Comparison of ENCODE assay signal across 1 cellular context in genomic region chr1:32554288-32554687, GRCh38.
TF ChIP-seq lines count a peak whose summit lies in the region.

No MANE protein-coding gene starts in this region.

TF ChIP-seq in HEK293, 187 proteins besides CTCF, POLR2A, EP300 and RAD21 (continued from another document and continues in another):
- TF ChIP-seq, protein P1, sequence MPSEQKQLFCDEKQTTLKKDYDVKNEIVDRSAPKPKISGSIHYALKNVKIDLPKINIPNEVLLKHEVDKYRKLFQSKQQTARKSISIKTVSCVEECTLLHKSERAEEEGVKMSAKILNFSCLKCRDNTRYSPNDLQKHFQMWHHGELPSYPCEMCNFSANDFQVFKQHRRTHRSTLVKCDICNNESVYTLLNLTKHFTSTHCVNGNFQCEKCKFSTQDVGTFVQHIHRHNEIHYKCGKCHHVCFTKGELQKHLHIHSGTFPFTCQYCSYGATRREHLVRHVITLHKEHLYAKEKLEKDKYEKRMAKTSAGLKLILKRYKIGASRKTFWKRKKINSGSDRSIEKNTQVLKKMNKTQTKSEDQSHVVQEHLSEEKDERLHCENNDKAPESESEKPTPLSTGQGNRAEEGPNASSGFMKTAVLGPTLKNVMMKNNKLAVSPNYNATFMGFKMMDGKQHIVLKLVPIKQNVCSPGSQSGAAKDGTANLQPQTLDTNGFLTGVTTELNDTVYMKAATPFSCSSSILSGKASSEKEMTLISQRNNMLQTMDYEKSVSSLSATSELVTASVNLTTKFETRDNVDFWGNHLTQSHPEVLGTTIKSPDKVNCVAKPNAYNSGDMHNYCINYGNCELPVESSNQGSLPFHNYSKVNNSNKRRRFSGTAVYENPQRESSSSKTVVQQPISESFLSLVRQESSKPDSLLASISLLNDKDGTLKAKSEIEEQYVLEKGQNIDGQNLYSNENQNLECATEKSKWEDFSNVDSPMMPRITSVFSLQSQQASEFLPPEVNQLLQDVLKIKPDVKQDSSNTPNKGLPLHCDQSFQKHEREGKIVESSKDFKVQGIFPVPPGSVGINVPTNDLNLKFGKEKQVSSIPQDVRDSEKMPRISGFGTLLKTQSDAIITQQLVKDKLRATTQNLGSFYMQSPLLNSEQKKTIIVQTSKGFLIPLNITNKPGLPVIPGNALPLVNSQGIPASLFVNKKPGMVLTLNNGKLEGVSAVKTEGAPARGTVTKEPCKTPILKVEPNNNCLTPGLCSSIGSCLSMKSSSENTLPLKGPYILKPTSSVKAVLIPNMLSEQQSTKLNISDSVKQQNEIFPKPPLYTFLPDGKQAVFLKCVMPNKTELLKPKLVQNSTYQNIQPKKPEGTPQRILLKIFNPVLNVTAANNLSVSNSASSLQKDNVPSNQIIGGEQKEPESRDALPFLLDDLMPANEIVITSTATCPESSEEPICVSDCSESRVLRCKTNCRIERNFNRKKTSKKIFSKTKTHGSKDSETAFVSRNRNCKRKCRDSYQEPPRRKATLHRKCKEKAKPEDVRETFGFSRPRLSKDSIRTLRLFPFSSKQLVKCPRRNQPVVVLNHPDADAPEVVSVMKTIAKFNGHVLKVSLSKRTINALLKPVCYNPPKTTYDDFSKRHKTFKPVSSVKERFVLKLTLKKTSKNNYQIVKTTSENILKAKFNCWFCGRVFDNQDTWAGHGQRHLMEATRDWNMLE (tag by site-specific recombination; conservative IDR thresholded peaks at IDR 0.05; ENCODE audit: low read depth): peak; percentile 96
- no peak for TF ChIP-seq HOXA7 (CRISPR knock-in tag; IDR thresholded peaks at IDR 0.05; ENCODE audit: borderline replicate concordance)
- TF ChIP-seq ZBTB44 (tag by site-specific recombination; IDR thresholded peaks at IDR 0.05): no peak
- 0 out of 2 replicates have a peak, but pooled peaks have one; percentile 61 for TF ChIP-seq ZNF791 (tag by site-specific recombination; IDR thresholded peaks at IDR 0.05)
- TF ChIP-seq ZNF394 (tag by site-specific recombination; IDR thresholded peaks at IDR 0.05; ENCODE audit: borderline replicate concordance): peak; percentile 97
- TF ChIP-seq, protein P2, sequence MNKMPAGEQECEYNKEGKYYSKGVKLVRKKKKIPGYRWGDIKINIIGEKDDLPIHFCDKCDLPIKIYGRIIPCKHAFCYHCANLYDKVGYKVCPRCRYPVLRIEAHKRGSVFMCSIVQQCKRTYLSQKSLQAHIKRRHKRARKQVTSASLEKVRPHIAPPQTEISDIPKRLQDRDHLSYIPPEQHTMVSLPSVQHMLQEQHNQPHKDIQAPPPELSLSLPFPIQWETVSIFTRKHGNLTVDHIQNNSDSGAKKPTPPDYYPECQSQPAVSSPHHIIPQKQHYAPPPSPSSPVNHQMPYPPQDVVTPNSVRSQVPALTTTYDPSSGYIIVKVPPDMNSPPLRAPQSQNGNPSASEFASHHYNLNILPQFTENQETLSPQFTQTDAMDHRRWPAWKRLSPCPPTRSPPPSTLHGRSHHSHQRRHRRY (tag by site-specific recombination; IDR thresholded peaks at IDR 0.05): no peak
- no peak for TF ChIP-seq ZFHX2 (tag by site-specific recombination; conservative IDR thresholded peaks at IDR 0.05)
- TF ChIP-seq ZFP69B (tag by site-specific recombination; IDR thresholded peaks at IDR 0.05): no peak
- no peak for TF ChIP-seq ZNF37A (tag by site-specific recombination; IDR thresholded peaks at IDR 0.05)
- no peak for TF ChIP-seq ZNF701 (tag by site-specific recombination; IDR thresholded peaks at IDR 0.05)
- TF ChIP-seq EGR2 (tag by site-specific recombination; IDR thresholded peaks at IDR 0.05; ENCODE audit: low read depth): no peak
- TF ChIP-seq, protein P3, sequence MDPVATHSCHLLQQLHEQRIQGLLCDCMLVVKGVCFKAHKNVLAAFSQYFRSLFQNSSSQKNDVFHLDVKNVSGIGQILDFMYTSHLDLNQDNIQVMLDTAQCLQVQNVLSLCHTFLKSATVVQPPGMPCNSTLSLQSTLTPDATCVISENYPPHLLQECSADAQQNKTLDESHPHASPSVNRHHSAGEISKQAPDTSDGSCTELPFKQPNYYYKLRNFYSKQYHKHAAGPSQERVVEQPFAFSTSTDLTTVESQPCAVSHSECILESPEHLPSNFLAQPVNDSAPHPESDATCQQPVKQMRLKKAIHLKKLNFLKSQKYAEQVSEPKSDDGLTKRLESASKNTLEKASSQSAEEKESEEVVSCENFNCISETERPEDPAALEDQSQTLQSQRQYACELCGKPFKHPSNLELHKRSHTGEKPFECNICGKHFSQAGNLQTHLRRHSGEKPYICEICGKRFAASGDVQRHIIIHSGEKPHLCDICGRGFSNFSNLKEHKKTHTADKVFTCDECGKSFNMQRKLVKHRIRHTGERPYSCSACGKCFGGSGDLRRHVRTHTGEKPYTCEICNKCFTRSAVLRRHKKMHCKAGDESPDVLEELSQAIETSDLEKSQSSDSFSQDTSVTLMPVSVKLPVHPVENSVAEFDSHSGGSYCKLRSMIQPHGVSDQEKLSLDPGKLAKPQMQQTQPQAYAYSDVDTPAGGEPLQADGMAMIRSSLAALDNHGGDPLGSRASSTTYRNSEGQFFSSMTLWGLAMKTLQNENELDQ (tag by site-specific recombination; IDR thresholded peaks at IDR 0.05; ENCODE audit: low read depth): no peak
- peak; percentile 86 for TF ChIP-seq ZBTB8A (tag by site-specific recombination; IDR thresholded peaks at IDR 0.05)
- TF ChIP-seq ZNF404 (tag by site-specific recombination; IDR thresholded peaks at IDR 0.05): peak; percentile 79; the same call in 1 of the 2 replicates
- TF ChIP-seq ZNF311 (tag by site-specific recombination; IDR thresholded peaks at IDR 0.05; ENCODE audit: borderline replicate concordance): no peak
- TF ChIP-seq, protein P4, sequence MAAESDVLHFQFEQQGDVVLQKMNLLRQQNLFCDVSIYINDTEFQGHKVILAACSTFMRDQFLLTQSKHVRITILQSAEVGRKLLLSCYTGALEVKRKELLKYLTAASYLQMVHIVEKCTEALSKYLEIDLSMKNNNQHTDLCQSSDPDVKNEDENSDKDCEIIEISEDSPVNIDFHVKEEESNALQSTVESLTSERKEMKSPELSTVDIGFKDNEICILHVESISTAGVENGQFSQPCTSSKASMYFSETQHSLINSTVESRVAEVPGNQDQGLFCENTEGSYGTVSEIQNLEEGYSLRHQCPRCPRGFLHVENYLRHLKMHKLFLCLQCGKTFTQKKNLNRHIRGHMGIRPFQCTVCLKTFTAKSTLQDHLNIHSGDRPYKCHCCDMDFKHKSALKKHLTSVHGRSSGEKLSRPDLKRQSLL (tag by site-specific recombination; IDR thresholded peaks at IDR 0.05): no peak
- TF ChIP-seq PRDM6 (tag by site-specific recombination; IDR thresholded peaks at IDR 0.05): no peak
- TF ChIP-seq ZNF777 (tag by site-specific recombination; IDR thresholded peaks at IDR 0.05; ENCODE audit: borderline replicate concordance): no peak
- 0 out of 2 replicates have a peak, but pooled peaks have one; percentile 32 for TF ChIP-seq ZNF155 (tag by site-specific recombination; IDR thresholded peaks at IDR 0.05)
- TF ChIP-seq ZNF214 (tag by site-specific recombination; IDR thresholded peaks at IDR 0.05; ENCODE audit: borderline replicate concordance): no peak; the same call in 1 of the 2 replicates
- TF ChIP-seq ZBTB26 (tag by site-specific recombination; optimal IDR thresholded peaks at IDR 0.05): no peak
- TF ChIP-seq ZNF112 (tag by site-specific recombination; IDR thresholded peaks at IDR 0.05): no peak
- TF ChIP-seq ZNF664 (tag by site-specific recombination; IDR thresholded peaks at IDR 0.05): peak; percentile 79
- TF ChIP-seq BCL11A (tag by site-specific recombination; IDR thresholded peaks at IDR 0.05; ENCODE audit: low read depth): no peak
- no peak for TF ChIP-seq KLF10 (tag by site-specific recombination; IDR thresholded peaks at IDR 0.05)
- TF ChIP-seq, protein P5, sequence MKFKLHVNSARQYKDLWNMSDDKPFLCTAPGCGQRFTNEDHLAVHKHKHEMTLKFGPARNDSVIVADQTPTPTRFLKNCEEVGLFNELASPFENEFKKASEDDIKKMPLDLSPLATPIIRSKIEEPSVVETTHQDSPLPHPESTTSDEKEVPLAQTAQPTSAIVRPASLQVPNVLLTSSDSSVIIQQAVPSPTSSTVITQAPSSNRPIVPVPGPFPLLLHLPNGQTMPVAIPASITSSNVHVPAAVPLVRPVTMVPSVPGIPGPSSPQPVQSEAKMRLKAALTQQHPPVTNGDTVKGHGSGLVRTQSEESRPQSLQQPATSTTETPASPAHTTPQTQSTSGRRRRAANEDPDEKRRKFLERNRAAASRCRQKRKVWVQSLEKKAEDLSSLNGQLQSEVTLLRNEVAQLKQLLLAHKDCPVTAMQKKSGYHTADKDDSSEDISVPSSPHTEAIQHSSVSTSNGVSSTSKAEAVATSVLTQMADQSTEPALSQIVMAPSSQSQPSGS (tag by site-specific recombination; IDR thresholded peaks at IDR 0.05; ENCODE audit: low read depth): no peak
- no peak for TF ChIP-seq FEZF1 (tag by site-specific recombination; IDR thresholded peaks at IDR 0.05)
- TF ChIP-seq ZNF544 (tag by site-specific recombination; IDR thresholded peaks at IDR 0.05): no peak
- TF ChIP-seq ZNF24 (tag by site-specific recombination; IDR thresholded peaks at IDR 0.05): no peak
- TF ChIP-seq, protein P6, sequence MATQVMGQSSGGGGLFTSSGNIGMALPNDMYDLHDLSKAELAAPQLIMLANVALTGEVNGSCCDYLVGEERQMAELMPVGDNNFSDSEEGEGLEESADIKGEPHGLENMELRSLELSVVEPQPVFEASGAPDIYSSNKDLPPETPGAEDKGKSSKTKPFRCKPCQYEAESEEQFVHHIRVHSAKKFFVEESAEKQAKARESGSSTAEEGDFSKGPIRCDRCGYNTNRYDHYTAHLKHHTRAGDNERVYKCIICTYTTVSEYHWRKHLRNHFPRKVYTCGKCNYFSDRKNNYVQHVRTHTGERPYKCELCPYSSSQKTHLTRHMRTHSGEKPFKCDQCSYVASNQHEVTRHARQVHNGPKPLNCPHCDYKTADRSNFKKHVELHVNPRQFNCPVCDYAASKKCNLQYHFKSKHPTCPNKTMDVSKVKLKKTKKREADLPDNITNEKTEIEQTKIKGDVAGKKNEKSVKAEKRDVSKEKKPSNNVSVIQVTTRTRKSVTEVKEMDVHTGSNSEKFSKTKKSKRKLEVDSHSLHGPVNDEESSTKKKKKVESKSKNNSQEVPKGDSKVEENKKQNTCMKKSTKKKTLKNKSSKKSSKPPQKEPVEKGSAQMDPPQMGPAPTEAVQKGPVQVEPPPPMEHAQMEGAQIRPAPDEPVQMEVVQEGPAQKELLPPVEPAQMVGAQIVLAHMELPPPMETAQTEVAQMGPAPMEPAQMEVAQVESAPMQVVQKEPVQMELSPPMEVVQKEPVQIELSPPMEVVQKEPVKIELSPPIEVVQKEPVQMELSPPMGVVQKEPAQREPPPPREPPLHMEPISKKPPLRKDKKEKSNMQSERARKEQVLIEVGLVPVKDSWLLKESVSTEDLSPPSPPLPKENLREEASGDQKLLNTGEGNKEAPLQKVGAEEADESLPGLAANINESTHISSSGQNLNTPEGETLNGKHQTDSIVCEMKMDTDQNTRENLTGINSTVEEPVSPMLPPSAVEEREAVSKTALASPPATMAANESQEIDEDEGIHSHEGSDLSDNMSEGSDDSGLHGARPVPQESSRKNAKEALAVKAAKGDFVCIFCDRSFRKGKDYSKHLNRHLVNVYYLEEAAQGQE (tag by site-specific recombination; IDR thresholded peaks at IDR 0.05): peak; percentile 83
- TF ChIP-seq ZNF692 (tag by site-specific recombination; IDR thresholded peaks at IDR 0.05): no peak
- 0 out of 2 replicates have a peak, but pooled peaks have one; percentile 24 for TF ChIP-seq ZNF501 (tag by site-specific recombination; IDR thresholded peaks at IDR 0.05)
